8 cellular contexts compared by ENCODE assay signal in genomic region chr20:35699914-35700624, GRCh38. TPM values are rescaled to one million over a fixed set of nuclear protein-coding genes. Genes with fewer than 3 reads are reported as not detected.
DNase-seq lines count a peak whose midpoint lies in the region; ATAC-seq and TF ChIP-seq lines count a peak whose summit lies in the region.

No MANE protein-coding gene starts in this region.

- WGBS in sigmoid colon, 2 donors = 9 to 26% methylated on average over 7 of the region's 7 CpGs

- H3K4me3 Mint-ChIP-seq in T-cell = peak overlapping the region; percentile 87 to 100 (median 89)

- peak overlapping the region; percentile 89 to 93 for H3K27ac Mint-ChIP-seq in T-cell

- peaks cover 21 to 53% (median 23%) of the 10 kb centered on the region in 4 donors for H3K36me3 ChIP-seq in sigmoid colon

- H3K9me3 Mint-ChIP-seq in T-cell = no peaks in the 10 kb centered on the region

- peak overlapping the region; percentile 97 for H3K4me3 ChIP-seq in fibroblast of pulmonary artery (replicated peaks; ENCODE audit: low read depth, low read length)
- H3K4me3 ChIP-seq in sigmoid colon = peak overlapping the region; percentile 78 to 93 (median 90)

- TF ChIP-seq CTCF in fibroblast of pulmonary artery (IDR thresholded peaks at IDR 0.05; ENCODE audit: low read length, missing control alignments) = no peak
- no peak for TF ChIP-seq CTCF in sigmoid colon (IDR thresholded peaks at IDR 0.05)

- POLR2A ChIA-PET in T-cell (lab: Charles Lee) = interaction anchor here (0.5 to 2.0 kb wide), 7 partner anchors 10 to 959 kb away, joined by 4 to 10 read pairs (median 4); partner anchors contain the start of gene SPAG4 (in 1 of the 2)

- TF ChIP-seq POLR2A in sigmoid colon (IDR thresholded peaks at IDR 0.05) = no peak

- intact Hi-C loops in sigmoid colon (cut with DNase I) = loop anchor here (2.0 to 10.0 kb wide), 6 partner anchors 42 to 235 kb away; partner anchors contain the start of genes ERGIC3, RBM39 and SPAG4

- H3K27me3 Mint-ChIP-seq in T-cell = no peaks in the 10 kb centered on the region

- ATAC-seq in GM21360 (IDR thresholded peaks at IDR 0.05; ENCODE audit: unreplicated experiment) (peak; percentile 3), T-cell (replicated peaks in 1 of 4) (no peak), HG03135 (IDR thresholded peaks at IDR 0.05; ENCODE audit: unreplicated experiment) (no peak), GM19452 (IDR thresholded peaks at IDR 0.05; ENCODE audit: unreplicated experiment) (no peak), GM19467 (IDR thresholded peaks at IDR 0.05; ENCODE audit: unreplicated experiment) (no peak)

- CTCF ChIA-PET in T-cell (lab: Charles Lee) = interaction anchor here in 1 of 2 donors (0.6 to 2.4 kb wide), 4 partner anchors 11 to 99 kb away, joined by 3 to 13 read pairs (median 3); partner anchors contain the start of gene RBM39

- peaks cover 41% of the 10 kb centered on the region for H3K36me3 Mint-ChIP-seq in T-cell

- H3K27ac ChIP-seq in sigmoid colon = peak overlapping the region; percentile 87 to 92 (median 90)

- DNase-seq in T-cell (no peak), fibroblast of pulmonary artery (ENCODE audit: low read depth) (no peak), sigmoid colon (peak; percentile 11), DMS79 treated with DMSO at 0.1 percent for 48 hours (lab: John Stamatoyannopoulos, UW) (no peak)

- peaks cover 0 to 28% (median 24%) of the 10 kb centered on the region in 4 donors for H3K4me1 ChIP-seq in sigmoid colon

- no peaks in the 10 kb centered on the region for H3K9me3 ChIP-seq in sigmoid colon

- no peaks in the 10 kb centered on the region for H3K27me3 ChIP-seq in sigmoid colon

- H3K4me1 Mint-ChIP-seq in T-cell = peaks cover 50 to 64% (median 63%) of the 10 kb centered on the region in 3 donors

- TF ChIP-seq EP300 in sigmoid colon (IDR thresholded peaks at IDR 0.05) = no peak

RNA-seq across cellular contexts. Expression of gene ROMO1, which starts 0.9 kb away (rescaled TPM):
- total RNA-seq in T-cell (10 to 100 TPM; 38.4 to 79.7 (median 62.5) TPM), sigmoid colon (100 to 1,000 TPM; 206 to 512 (median 398) TPM)
- 100 to 1,000 TPM; 332 to 621 (median 592) TPM for polyA plus RNA-seq in sigmoid colon

RNA-seq across cellular contexts. Expression of gene NFS1, which starts 0.9 kb away (rescaled TPM):
- 10 to 100 TPM; 17.7 to 33.5 (median 31.2) TPM for total RNA-seq in T-cell
- 10 to 100 TPM; 25.2 to 39.2 (median 32.3) TPM for total RNA-seq in sigmoid colon
- 10 to 100 TPM; 19.0 to 29.8 (median 19.2) TPM for polyA plus RNA-seq in sigmoid colon

RNA-seq across cellular contexts. Expression of gene CPNE1, which starts 35.4 kb away (rescaled TPM):
- total RNA-seq in T-cell (100 to 1,000 TPM; 284 to 408 (median 324) TPM), sigmoid colon (100 to 1,000 TPM in 2 of 4 donors, 10 to 100 TPM in 2; 56.5 to 156 (median 90.1) TPM)
- 100 to 1,000 TPM in 1 of 3 donors, 10 to 100 TPM in 2; 71.5 to 118 (median 76.8) TPM for polyA plus RNA-seq in sigmoid colon

RNA-seq across cellular contexts. Expression of gene RBM12, which starts 35.4 kb away (rescaled TPM):
- total RNA-seq in T-cell = 100 to 1,000 TPM in 3 of 5 donors, 10 to 100 TPM in 2; 89.5 to 113 (median 109) TPM
- 10 to 100 TPM; 24.6 to 26.4 (median 25.7) TPM for total RNA-seq in sigmoid colon
- 10 to 100 TPM; 10.2 to 23.1 (median 12.0) TPM for polyA plus RNA-seq in sigmoid colon

RNA-seq across cellular contexts. Expression of gene RBM39, which starts 42.0 kb away (rescaled TPM):
- total RNA-seq in T-cell (100 to 1,000 TPM; 482 to 966 (median 536) TPM), sigmoid colon (100 to 1,000 TPM; 281 to 408 (median 296) TPM)
- polyA plus RNA-seq in sigmoid colon = 100 to 1,000 TPM in 1 of 3 donors, 10 to 100 TPM in 2; 68.2 to 166 (median 94.9) TPM
